In the genomic region with DNA sequence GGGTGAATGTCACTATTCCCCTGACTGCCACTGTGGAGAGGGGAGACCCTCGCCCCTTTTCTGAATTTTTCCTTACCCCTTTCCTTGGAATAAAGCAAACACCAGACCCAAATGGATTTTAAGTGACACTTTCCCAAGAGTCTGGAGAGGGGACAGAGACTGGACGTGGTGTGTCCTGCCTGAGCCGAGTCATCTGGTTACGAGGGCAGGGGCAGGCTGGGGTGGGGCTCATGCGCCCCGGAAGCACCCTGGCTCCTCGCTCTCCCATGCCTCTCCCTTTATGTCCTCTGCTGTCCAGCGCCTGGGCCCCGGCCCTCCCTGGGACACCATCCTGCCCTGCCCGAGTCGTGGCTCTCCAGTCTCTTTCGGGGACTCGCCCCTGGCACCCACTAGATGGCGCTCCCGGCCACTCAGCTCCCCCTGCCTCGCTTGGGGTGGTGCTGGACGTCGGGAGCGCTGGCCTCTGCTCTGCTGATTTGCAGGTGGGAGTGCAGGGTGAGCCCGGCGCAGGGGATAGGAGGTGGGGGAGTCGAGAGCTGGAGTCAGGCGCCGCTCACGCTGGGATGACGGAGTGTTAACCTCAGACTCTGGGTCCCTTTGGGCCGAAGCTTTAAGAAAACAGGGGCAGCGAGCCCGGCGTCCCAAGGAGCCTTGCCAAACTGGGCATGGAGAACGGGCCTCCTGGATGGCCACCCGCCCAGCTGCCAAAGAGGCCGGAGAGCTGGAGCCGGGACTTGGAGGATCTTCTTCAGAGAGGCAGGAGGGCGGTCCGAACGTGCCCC, we compare ENCODE assay signal across 8 cellular contexts.
DNase-seq lines count a peak whose midpoint lies in the region; ATAC-seq, FAIRE-seq and TF ChIP-seq lines count a peak whose summit lies in the region.

No MANE protein-coding gene starts in this region.

- H3K27ac ChIP-seq in astrocyte (ENCODE audit: low read depth, low read length) (no peak overlapping the region), uterus (peak overlapping the region; percentile 36 to 46)

- no peaks in the 10 kb centered on the region for H3K79me2 ChIP-seq in astrocyte (ENCODE audit: insufficient read depth, low read length)

- peak; percentile 36 for TF ChIP-seq CTCF in astrocyte (IDR thresholded peaks at IDR 0.05; ENCODE audit: insufficient read depth, low read depth, low read length)
- TF ChIP-seq CTCF in uterus (IDR thresholded peaks at IDR 0.05): peak; percentile 81 to 91 (median 84)

- peak; percentile 52 for ATAC-seq in GM18909 (IDR thresholded peaks at IDR 0.05; ENCODE audit: poor library complexity, unreplicated experiment)

- H3K9me3 ChIP-seq in astrocyte (ENCODE audit: insufficient read depth, low read depth, low read length): no peaks in the 10 kb centered on the region
- H3K9me3 ChIP-seq in uterus: no peaks in the 10 kb centered on the region

- intact Hi-C loops in uterus (cut with DNase I; ENCODE audit: low total_unique reads): no loop called here

- H3K27me3 ChIP-seq in astrocyte (ENCODE audit: insufficient read depth, low read length) (peaks cover 5% of the 10 kb centered on the region), uterus (no peaks in the 10 kb centered on the region)

- no peak overlapping the region for H3K4me3 ChIP-seq in astrocyte (ENCODE audit: insufficient read depth, low read depth, low read length)
- peak overlapping the region; percentile 27 for H3K4me3 ChIP-seq in uterus

- no peak overlapping the region for H3K27ac Mint-ChIP-seq in astrocyte (ENCODE audit: unreplicated experiment)

- H3K36me3 Mint-ChIP-seq in astrocyte (ENCODE audit: low read depth, unreplicated experiment): peaks cover 2% of the 10 kb centered on the region

- H3K9ac ChIP-seq in astrocyte (ENCODE audit: low read length): no peak overlapping the region

- peak overlapping the region; percentile 73 for H3K4me2 ChIP-seq in astrocyte (ENCODE audit: low read length)

- TF ChIP-seq POLR2A in uterus (IDR thresholded peaks at IDR 0.05): no peak

- H3K4me1 Mint-ChIP-seq in astrocyte (ENCODE audit: low read depth, unreplicated experiment): peaks cover 6% of the 10 kb centered on the region

- peaks cover 49% of the 10 kb centered on the region for H3K27me3 Mint-ChIP-seq in astrocyte (ENCODE audit: low read depth, unreplicated experiment)

- H4K20me1 ChIP-seq in astrocyte (ENCODE audit: insufficient read depth, low read length): no peaks in the 10 kb centered on the region

- DNase-seq in A172 (ENCODE audit: low spot score) (peak; percentile 71), NCI-H146 (lab: John Stamatoyannopoulos, UW) (peak; percentile 64), T-helper 9 cell (peak; percentile 64), astrocyte (ENCODE audit: low read depth) (peak; percentile 22), hippocampal formation (lab: John Stamatoyannopoulos, UW) (peak; percentile 66 to 77), renal cortical epithelial cell (ENCODE audit: low read depth) (peak; percentile 30), uterus (peak; percentile 77 to 81)

- peak overlapping the region; percentile 76 for H3K4me3 Mint-ChIP-seq in astrocyte (ENCODE audit: unreplicated experiment)

- FAIRE-seq in astrocyte (lab: Jason Lieb, UNC): no peak

- H3K4me1 ChIP-seq in astrocyte (ENCODE audit: insufficient read depth, low read length) (peaks cover 9% of the 10 kb centered on the region), uterus (peaks cover 0 to 15% of the 10 kb centered on the region in 2 donors)

- peak overlapping the region; percentile 70 for H2AFZ ChIP-seq in astrocyte (ENCODE audit: low read depth, low read length)

- H3K9me3 Mint-ChIP-seq in astrocyte (ENCODE audit: unreplicated experiment): peaks cover 7% of the 10 kb centered on the region

- H3K36me3 ChIP-seq in astrocyte (ENCODE audit: insufficient read depth, low read length) (no peaks in the 10 kb centered on the region), uterus (no peaks in the 10 kb centered on the region)

Comparison
In these comparisons a context has a peak if more than half of its experiments do, and no peak if none do; other contexts are left out.
1. DNase-seq: peak in every context shown above with its lines; median percentile 79 in uterus; 72 in hippocampal formation; 71 in A172; 64 in NCI-H146; 64 in T-helper 9 cell; 30 in renal cortical epithelial cell; 22 in astrocyte.